14 cellular contexts compared by ENCODE assay signal in the genomic region with DNA sequence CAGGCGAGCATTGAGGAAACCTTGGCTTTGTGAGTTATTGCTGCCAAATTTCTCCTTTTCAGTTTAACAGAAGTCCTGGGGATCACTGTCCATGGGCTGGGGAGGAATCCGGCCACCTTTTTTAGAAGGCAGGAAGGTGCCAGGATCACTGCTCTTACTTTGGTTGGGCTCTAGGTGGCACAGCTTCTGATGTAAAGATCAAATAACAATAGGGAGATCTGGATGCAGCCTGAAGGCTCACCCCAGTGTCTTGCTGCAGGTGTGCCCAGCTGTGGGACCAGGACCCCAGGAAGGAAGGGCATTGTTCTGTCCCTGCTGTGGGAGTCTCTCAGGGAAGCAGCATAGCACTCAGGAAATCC.
DNase-seq lines count a peak whose midpoint lies in the region; ATAC-seq and TF ChIP-seq lines count a peak whose summit lies in the region.
"Had no signal": no experiment of that assay in that cellular context is flagged by ENCODE, and none has a peak within 500 bp of the region (broad histone marks: within the 10 kb centered on the region; RNA-seq: fewer than 3 reads in every experiment).

No MANE protein-coding gene starts in this region.

- peaks cover 99% of the 10 kb centered on the region for H3K79me2 ChIP-seq in mammary epithelial cell (ENCODE audit: insufficient read depth, low read length)

- H3K9me3 ChIP-seq in mammary epithelial cell (replicated peaks; ENCODE audit: insufficient read depth, low read length), result no peaks in the 10 kb centered on the region
- no peaks in the 10 kb centered on the region for H3K9me3 ChIP-seq in lung (ENCODE audit: control insufficient read depth in 2 of 2, insufficient read depth in 1 of 2, low read length in 1 of 2)
- H3K9me3 ChIP-seq in BE2C, result no peaks in the 10 kb centered on the region
- H3K9me3 ChIP-seq in CD8-positive, alpha-beta memory T cell (ENCODE audit: low read length), result no peaks in the 10 kb centered on the region

- 8% methylated on average over 2 of the region's 2 CpGs for WGBS in mammary epithelial cell (ENCODE audit: low coverage, missing lambda C conversion rate)
- WGBS in lung, 2 donors, result 54 to 65% methylated on average over 2 of the region's 2 CpGs

- H3K4me1 ChIP-seq in mammary epithelial cell (ENCODE audit: insufficient read depth, low read length) (peaks cover 83% of the 10 kb centered on the region), lung (ENCODE audit: control insufficient read depth in 2 of 2, insufficient read depth in 2 of 2, low read length in 2 of 2) (peaks cover 26 to 53% of the 10 kb centered on the region in 2 donors), BE2C (peaks cover 29% of the 10 kb centered on the region)
- H3K4me1 ChIP-seq in CD8-positive, alpha-beta memory T cell (ENCODE audit: insufficient read depth, low read length), result no peaks in the 10 kb centered on the region

- H3K4me1 Mint-ChIP-seq in HFFc6 (ENCODE audit: low read depth), result peaks cover 66% of the 10 kb centered on the region
- no peaks in the 10 kb centered on the region for H3K4me1 Mint-ChIP-seq in activated T-cell treated with anti-CD3 and anti-CD28 coated beads, Interleukin-2, amount 50 U/mL, for 4 hours (ENCODE audit: low read depth)
- peaks cover 0 to 2% (median 0%) of the 10 kb centered on the region in 3 donors for H3K4me1 Mint-ChIP-seq in CD8-positive, alpha-beta memory T cell
- H3K4me1 Mint-ChIP-seq: CD4-positive, alpha-beta memory T cell had no signal

- CTCF ChIA-PET in mammary epithelial cell (lab: Charles Lee; ENCODE audit: low non-redundant PET), result interaction anchor here (0.9 to 1.2 kb wide), 2 partner anchors 21 to 34 kb away, joined by 4 to 7 read pairs; no protein-coding TSS in a partner anchor
- CTCF ChIA-PET in CD8-positive, alpha-beta memory T cell (lab: Charles Lee), result no interaction called here

- in situ Hi-C loops in mammary epithelial cell (cut with MboI; ENCODE audit: low sequenced_read_pairs in 2 of 2), result no loop called here

- H3K36me3 Mint-ChIP-seq in HFFc6 (ENCODE audit: low read depth), result no peaks in the 10 kb centered on the region
- no peaks in the 10 kb centered on the region for H3K36me3 Mint-ChIP-seq in activated T-cell treated with anti-CD3 and anti-CD28 coated beads, Interleukin-2, amount 50 U/mL, for 4 hours (ENCODE audit: insufficient read depth)
- H3K36me3 Mint-ChIP-seq in CD8-positive, alpha-beta memory T cell, result no peaks in the 10 kb centered on the region
- H3K36me3 Mint-ChIP-seq: CD4-positive, alpha-beta memory T cell had no signal

- H3K27ac Mint-ChIP-seq in HFFc6, result peak overlapping the region; percentile 15; the same call in 1 of the 2 replicates
- peak overlapping the region in 3 of 8 donors; percentile 25 to 63 (median 55) for H3K27ac Mint-ChIP-seq in CD8-positive, alpha-beta memory T cell
- H3K27ac Mint-ChIP-seq: CD4-positive, alpha-beta memory T cell had no signal

- no peaks in the 10 kb centered on the region; the same call in 1 of the 2 replicates for H3K27me3 Mint-ChIP-seq in HFFc6 (ENCODE audit: insufficient read depth)
- no peaks in the 10 kb centered on the region for H3K27me3 Mint-ChIP-seq in activated T-cell treated with anti-CD3 and anti-CD28 coated beads, Interleukin-2, amount 50 U/mL, for 4 hours (ENCODE audit: low read depth)
- H3K27me3 Mint-ChIP-seq in CD8-positive, alpha-beta memory T cell, result peaks cover 0 to 3% of the 10 kb centered on the region in 2 donors

- POLR2A ChIA-PET in CD8-positive, alpha-beta memory T cell (lab: Charles Lee), result no interaction called here

- H3K36me3 ChIP-seq in mammary epithelial cell (ENCODE audit: insufficient read depth, low read length) (no peaks in the 10 kb centered on the region), lung (ENCODE audit: control insufficient read depth in 2 of 2, insufficient read depth in 2 of 2, low read length in 2 of 2) (no peaks in the 10 kb centered on the region), BE2C (no peaks in the 10 kb centered on the region)
- H3K36me3 ChIP-seq in CD8-positive, alpha-beta memory T cell (ENCODE audit: insufficient read depth, low read length), result no peaks in the 10 kb centered on the region

- dilution Hi-C loops in mammary epithelial cell (cut with HindIII; ENCODE audit: low sequenced_read_pairs), result no loop called here

- intact Hi-C loops in mammary epithelial cell (cut with micrococcal nuclease), result loop anchor here (1.0 kb wide), 2 partner anchors 21 to 34 kb away; no protein-coding TSS in a partner anchor

- H3K4me3 ChIP-seq in mammary epithelial cell (replicated peaks in 1 of 3; ENCODE audit: insufficient read depth in 1 of 3, low read depth in 2 of 3, low read length in 3 of 3) (no peak overlapping the region), lung (no peak overlapping the region), BE2C (ENCODE audit: low read depth, low read length) (no peak overlapping the region)
- no peak overlapping the region for H3K4me3 ChIP-seq in CD8-positive, alpha-beta memory T cell (ENCODE audit: low read length)

- no peak overlapping the region for H3K4me3 Mint-ChIP-seq in HFFc6
- H3K4me3 Mint-ChIP-seq in activated T-cell treated with anti-CD3 and anti-CD28 coated beads, Interleukin-2, amount 50 U/mL, for 4 hours, result no peak overlapping the region
- H3K4me3 Mint-ChIP-seq in CD8-positive, alpha-beta memory T cell, result no peak overlapping the region
- H3K4me3 Mint-ChIP-seq: CD4-positive, alpha-beta memory T cell had no signal

- peak; percentile 28 for TF ChIP-seq CTCF in 22Rv1 (IDR thresholded peaks at IDR 0.05)
- TF ChIP-seq CTCF in HFFc6 (IDR thresholded peaks at IDR 0.05), result peak; percentile 43
- peak; percentile 23 to 54 for TF ChIP-seq CTCF in mammary epithelial cell (conservative IDR thresholded peaks at IDR 0.05 in 1 of 2, IDR thresholded peaks at IDR 0.05 in 1 of 2; ENCODE audit: extremely low read depth in 1 of 2, insufficient read depth in 1 of 2, low read depth in 1 of 2, low read length in 2 of 2)
- no peak for TF ChIP-seq CTCF in lung (IDR thresholded peaks at IDR 0.05; ENCODE audit: control extremely low read depth, extremely low read depth)
- no peak for TF ChIP-seq CTCF in BE2C (IDR thresholded peaks at IDR 0.05; ENCODE audit: low read depth, low read length)

- no peak for ATAC-seq in lung (ENCODE audit: insufficient read depth, low FRiP score)
- ATAC-seq in activated T-cell treated with anti-CD3 and anti-CD28 coated beads, Interleukin-2, amount 50 U/mL, for 4 hours, result no peak
- ATAC-seq: stimulated activated naive CD8-positive, alpha-beta T cell treated with anti-CD3 and anti-CD28 coated beads, Interleukin-15, Interleukin-2, amounts not matched to agents 100 U/mL and 50 U/mL, for 24 hours had no signal

- H3K27me3 ChIP-seq in mammary epithelial cell (ENCODE audit: insufficient read depth, low read length) (no peaks in the 10 kb centered on the region), lung (ENCODE audit: control insufficient read depth, insufficient read depth) (no peaks in the 10 kb centered on the region), BE2C (no peaks in the 10 kb centered on the region)
- no peaks in the 10 kb centered on the region for H3K27me3 ChIP-seq in CD8-positive, alpha-beta memory T cell (ENCODE audit: insufficient read depth, low read length, poor library complexity, severe bottlenecking)

- H3K4me2 ChIP-seq in mammary epithelial cell (ENCODE audit: insufficient read depth, low read depth, low read length), result peak overlapping the region; percentile 17

- no TSS peak for BruUV-seq in mammary epithelial cell (replicated peaks; lab: Mats Ljungman, UMichigan)

- no peak overlapping the region for H3K27ac ChIP-seq in 22Rv1
- peak overlapping the region; percentile 35 for H3K27ac ChIP-seq in mammary epithelial cell (ENCODE audit: insufficient read depth, low read depth, low read length)
- peak overlapping the region; percentile 22 to 30 for H3K27ac ChIP-seq in lung (ENCODE audit: low read depth in 1 of 2, low read length in 1 of 2)
- no peak overlapping the region for H3K27ac ChIP-seq in CD8-positive, alpha-beta memory T cell (ENCODE audit: low read depth, low read length)

- H4K20me1 ChIP-seq in mammary epithelial cell (ENCODE audit: insufficient read depth, low read length), result no peaks in the 10 kb centered on the region

- H2AFZ ChIP-seq in mammary epithelial cell (ENCODE audit: low read depth, low read length), result no peak overlapping the region

- no peaks in the 10 kb centered on the region for H3K9me3 Mint-ChIP-seq in HFFc6
- no peaks in the 10 kb centered on the region for H3K9me3 Mint-ChIP-seq in activated T-cell treated with anti-CD3 and anti-CD28 coated beads, Interleukin-2, amount 50 U/mL, for 4 hours
- no peaks in the 10 kb centered on the region for H3K9me3 Mint-ChIP-seq in CD8-positive, alpha-beta memory T cell

- H3K9ac ChIP-seq in mammary epithelial cell (ENCODE audit: insufficient read depth, low read length), result peak overlapping the region; percentile 9

- no peak for DNase-seq in HFFc6
- peak; percentile 21 for DNase-seq in mammary epithelial cell
- no peak for DNase-seq in lung (ENCODE audit: low spot score)
- no peak for DNase-seq in BE2C
- no peak for DNase-seq in activated T-cell treated with anti-CD3 and anti-CD28 coated beads, Interleukin-2, amount 50 U/mL, for 4 hours
- no peak for DNase-seq in CD8-positive, alpha-beta memory T cell
- DNase-seq in NCI-H1417 treated with DMSO at 0.1 percent for 48 hours (lab: John Stamatoyannopoulos, UW), result no peak
- DNase-seq: activated CD4-positive, alpha-beta T cell treated with anti-CD3 and anti-CD28 coated beads for 1 hour; activated naive CD4-positive, alpha-beta T cell treated with Interleukin-2 at 50 U/mL for 16 hours; CD4-positive, alpha-beta memory T cell; NK-92 treated with Interleukin-12 subunit alpha and Interleukin-12 subunit beta, amount 100 ng/mL, for 24 hours; stimulated activated CD4-positive, alpha-beta T cell treated with anti-CD3 and anti-CD28 coated beads, Interleukin-15, amount 100 ng/mL, for 24 hours; stimulated activated naive CD8-positive, alpha-beta T cell treated with anti-CD3 and anti-CD28 coated beads, Interleukin-15, Interleukin-2, amounts not matched to agents 100 U/mL and 50 U/mL, for 24 hours had no signal

Comparison
In these comparisons a context has a peak if more than half of its experiments do, and no peak if none do; other contexts are left out.
1. H3K27ac ChIP-seq: peak in mammary epithelial cell (single experiment) and lung (2 of 2); none in 22Rv1 (single experiment) and CD8-positive, alpha-beta memory T cell (single experiment).
2. CTCF ChIP-seq: peak in 22Rv1 (single experiment), HFFc6 (single experiment) and mammary epithelial cell (2 of 2); none in lung (single experiment) and BE2C (single experiment).